8 cellular contexts compared by ENCODE assay signal in genomic region chr14:58152569-58152857, GRCh38. TPM values are rescaled to one million over a fixed set of nuclear protein-coding genes. Genes with fewer than 3 reads are reported as not detected.
A peak's percentile ranks its signal among the peaks of the same experiment; 100 is the strongest.
DNase-seq lines count a peak whose midpoint lies in the region; ATAC-seq and TF ChIP-seq lines count a peak whose summit lies in the region.

No MANE protein-coding gene starts in this region.

- H3K27ac ChIP-seq in upper lobe of left lung, result no peak overlapping the region

- no peak for TF ChIP-seq CTCF in upper lobe of left lung (IDR thresholded peaks at IDR 0.05)

- H3K36me3 Mint-ChIP-seq in activated naive CD8-positive, alpha-beta T cell treated with anti-CD3 and anti-CD28 coated beads, Interleukin-2, amount 10 ng/mL, durations not matched to agents 7 days and 5 days, result no peaks in the 10 kb centered on the region

- no peaks in the 10 kb centered on the region for H3K27me3 ChIP-seq in upper lobe of left lung

- POLR2A ChIA-PET in activated naive CD8-positive, alpha-beta T cell treated with anti-CD3 and anti-CD28 coated beads, Interleukin-2, amount 10 ng/mL, durations not matched to agents 7 days and 5 days (lab: Charles Lee), result no interaction called here

- no peak for TF ChIP-seq EP300 in upper lobe of left lung (IDR thresholded peaks at IDR 0.05)

- peaks cover 66% of the 10 kb centered on the region for H3K27me3 Mint-ChIP-seq in activated naive CD8-positive, alpha-beta T cell treated with anti-CD3 and anti-CD28 coated beads, Interleukin-2, amount 10 ng/mL, durations not matched to agents 7 days and 5 days

- no peaks in the 10 kb centered on the region for H3K9me3 Mint-ChIP-seq in activated naive CD8-positive, alpha-beta T cell treated with anti-CD3 and anti-CD28 coated beads, Interleukin-2, amount 10 ng/mL, durations not matched to agents 7 days and 5 days

- peak overlapping the region; percentile 73 for H3K4me3 Mint-ChIP-seq in activated naive CD8-positive, alpha-beta T cell treated with anti-CD3 and anti-CD28 coated beads, Interleukin-2, amount 10 ng/mL, durations not matched to agents 7 days and 5 days

- intact Hi-C loops in Right ventricle myocardium superior (cut with DNase I), result no loop called here
- intact Hi-C loops in Right ventricle myocardium inferior (cut with DNase I), result no loop called here
- intact Hi-C loops in left colon (cut with DNase I, micrococcal nuclease), result no loop called here

- H3K36me3 ChIP-seq in upper lobe of left lung, result no peaks in the 10 kb centered on the region

- peak overlapping the region; percentile 66 to 97 (median 77) for H3K4me3 ChIP-seq in upper lobe of left lung

- H3K4me1 Mint-ChIP-seq in activated naive CD8-positive, alpha-beta T cell treated with anti-CD3 and anti-CD28 coated beads, Interleukin-2, amount 10 ng/mL, durations not matched to agents 7 days and 5 days, result peaks cover 11% of the 10 kb centered on the region

- TF ChIP-seq POLR2A in upper lobe of left lung (IDR thresholded peaks at IDR 0.05), result no peak

- no peak for DNase-seq in Right ventricle myocardium superior
- DNase-seq in Right ventricle myocardium inferior (ENCODE audit: missing footprints), result no peak
- DNase-seq in activated naive CD8-positive, alpha-beta T cell treated with anti-CD3 and anti-CD28 coated beads, Interleukin-2, amount 10 ng/mL, durations not matched to agents 7 days and 5 days, result no peak
- no peak for DNase-seq in left colon
- no peak for DNase-seq in upper lobe of left lung
- no peak for DNase-seq in NK-92 (lab: John Stamatoyannopoulos, UW; ENCODE audit: unreplicated experiment)

- no peak overlapping the region for H3K27ac Mint-ChIP-seq in activated naive CD8-positive, alpha-beta T cell treated with anti-CD3 and anti-CD28 coated beads, Interleukin-2, amount 10 ng/mL, durations not matched to agents 7 days and 5 days

- 0 to 11% methylated on average over 4 to 8 of the region's 8 CpGs for WGBS in upper lobe of left lung, 2 donors

- no peaks in the 10 kb centered on the region for H3K9me3 ChIP-seq in upper lobe of left lung

- ATAC-seq in Right ventricle myocardium superior (ENCODE audit: poor library complexity), result peak; percentile 12
- ATAC-seq in Right ventricle myocardium inferior, result no peak
- no peak for ATAC-seq in activated naive CD8-positive, alpha-beta T cell treated with anti-CD3 and anti-CD28 coated beads, Interleukin-2, amount 10 ng/mL, durations not matched to agents 7 days and 5 days (ENCODE audit: low read depth)
- ATAC-seq in left colon, result peak; percentile 43
- no peak for ATAC-seq in upper lobe of left lung (ENCODE audit: low FRiP score in 2 of 2)
- no peak for ATAC-seq in HG03045 (IDR thresholded peaks at IDR 0.05; ENCODE audit: unreplicated experiment)
- no peak for ATAC-seq in HG03460 (IDR thresholded peaks at IDR 0.05; ENCODE audit: unreplicated experiment)

- H3K4me1 ChIP-seq in upper lobe of left lung, result peaks cover 6 to 26% (median 13%) of the 10 kb centered on the region in 4 donors

RNA-seq across cellular contexts. Expression of gene ARMH4, which starts 0.5 kb away (rescaled TPM):
- total RNA-seq in Right ventricle myocardium superior (6.2 TPM), Right ventricle myocardium inferior (5.5 TPM), left colon (1 to 10 TPM in 1 of 2 donors, under 1 TPM in 1; 0.82 to 2.7 TPM), upper lobe of left lung (1 to 10 TPM; 1.0 to 6.2 (median 2.3) TPM)
- total RNA-seq in activated naive CD8-positive, alpha-beta T cell treated with anti-CD3 and anti-CD28 coated beads, Interleukin-2, amount 10 ng/mL, durations not matched to agents 7 days and 5 days, result not detected

RNA-seq across cellular contexts. Expression of gene ACTR10, which starts 47.4 kb away (rescaled TPM):
- total RNA-seq in Right ventricle myocardium superior (68.5 TPM), Right ventricle myocardium inferior (75.5 TPM), left colon (10 to 100 TPM; 52.9 to 53.8 TPM), upper lobe of left lung (100 to 1,000 TPM in 1 of 6 donors, 10 to 100 TPM in 5; 18.9 to 106 (median 51.7) TPM)
- 10 to 100 TPM; 44.9 to 50.1 TPM for total RNA-seq in activated naive CD8-positive, alpha-beta T cell treated with anti-CD3 and anti-CD28 coated beads, Interleukin-2, amount 10 ng/mL, durations not matched to agents 7 days and 5 days

Comparison
In these comparisons a context has a peak if more than half of its experiments do, and no peak if none do; other contexts are left out.
1. ATAC-seq: peak in Right ventricle myocardium superior (single experiment) and left colon (single experiment); none in Right ventricle myocardium inferior (single experiment), activated naive CD8-positive, alpha-beta T cell treated with anti-CD3 and anti-CD28 coated beads, Interleukin-2, amount 10 ng/mL, durations not matched to agents 7 days and 5 days (single experiment), upper lobe of left lung (0 of 2), HG03045 (single experiment) and HG03460 (single experiment).